17 cellular contexts compared by ENCODE assay signal in genomic region chr21:31733521-31734149, GRCh38. TPM values are rescaled to one million over a fixed set of nuclear protein-coding genes. Genes with fewer than 3 reads are reported as not detected.
DNase-seq lines count a peak whose midpoint lies in the region; ATAC-seq, FAIRE-seq and TF ChIP-seq lines count a peak whose summit lies in the region.
"Had no signal": no experiment of that assay in that cellular context is flagged by ENCODE, and none has a peak within 500 bp of the region (broad histone marks: within the 10 kb centered on the region; RNA-seq: fewer than 3 reads in every experiment).

No MANE protein-coding gene starts in this region.

- H3K4me3 ChIP-seq in HepG2 (replicated peaks in 1 of 3; ENCODE audit: insufficient read depth in 1 of 3, low read depth in 2 of 3, low read length in 3 of 3) (no peak overlapping the region), right lobe of liver (no peak overlapping the region), keratinocyte (ENCODE audit: control insufficient read depth in 2 of 3, extremely low read depth in 1 of 3, insufficient read depth in 2 of 3, low read depth in 1 of 3, low read length in 3 of 3) (no peak overlapping the region)
- H3K4me3 ChIP-seq: body of pancreas had no signal

- no TSS peak for BruUV-seq in HepG2 (replicated peaks; lab: Mats Ljungman, UMichigan)

- H3K36me3 ChIP-seq in HepG2 (replicated peaks in 1 of 2; ENCODE audit: control insufficient read depth in 1 of 2, insufficient read depth in 2 of 2, low read length in 2 of 2) (no peaks in the 10 kb centered on the region; a peak in 1 of 5 replicates), right lobe of liver (no peaks in the 10 kb centered on the region), keratinocyte (ENCODE audit: control insufficient read depth in 2 of 2, extremely low read depth in 1 of 2, insufficient read depth in 2 of 2, low read length in 2 of 2) (no peaks in the 10 kb centered on the region)
- H3K36me3 ChIP-seq: upper lobe of left lung had no signal

- POLR2A ChIA-PET in HepG2 (lab: Yijun Ruan, JAX) = interaction anchor here (0.8 kb wide), 1 partner anchor 166 kb away, joined by 3 read pairs; no protein-coding TSS in a partner anchor

- no peaks in the 10 kb centered on the region for H3K9me3 ChIP-seq in HepG2 (ENCODE audit: low read length)
- H3K9me3 ChIP-seq in right lobe of liver = no peaks in the 10 kb centered on the region
- no peaks in the 10 kb centered on the region for H3K9me3 ChIP-seq in keratinocyte (ENCODE audit: control insufficient read depth, low read depth, low read length)
- H3K9me3 ChIP-seq: body of pancreas, upper lobe of left lung had no signal

- WGBS in HepG2 (ENCODE audit: low lambda C conversion rate) = 61% methylated on average over 7 of the region's 7 CpGs
- 77% methylated on average over 6 of the region's 7 CpGs for WGBS in right lobe of liver (ENCODE audit: insufficient coverage, low coverage, low lambda C conversion rate, missing lambda C conversion rate)

- TF ChIP-seq CTCF in HepG2 (CRISPR knock-in tag; IDR thresholded peaks at IDR 0.05) = no peak
- TF ChIP-seq CTCF in right lobe of liver (IDR thresholded peaks at IDR 0.05) = no peak
- no peak for TF ChIP-seq CTCF in keratinocyte (optimal IDR thresholded peaks at IDR 0.05 in 1 of 3, IDR thresholded peaks at IDR 0.05 in 1 of 3, conservative IDR thresholded peaks at IDR 0.05 in 1 of 3; ENCODE audit: extremely low read depth in 1 of 3, insufficient read depth in 2 of 3, low read length in 3 of 3)

- H3K27ac ChIP-seq in HepG2 (ENCODE audit: extremely low read length, insufficient read depth, low read length) (no peak overlapping the region), right lobe of liver (no peak overlapping the region), keratinocyte (ENCODE audit: control insufficient read depth, insufficient read depth, low read length) (no peak overlapping the region)

- H3K9me1 ChIP-seq in keratinocyte (ENCODE audit: control insufficient read depth, extremely low read depth, insufficient read depth, low read length) = peaks cover 2% of the 10 kb centered on the region

- TF ChIP-seq RAD21 in HepG2 (CRISPR knock-in tag; IDR thresholded peaks at IDR 0.05) = no peak

- CTCF ChIA-PET in HepG2 (lab: Yijun Ruan, JAX; ENCODE audit: low intra/inter-chr PET ratio, low total read pairs) = no interaction called here

- H3K4me1 ChIP-seq in HepG2 (ENCODE audit: insufficient read depth, low read length) (peaks cover 29% of the 10 kb centered on the region), right lobe of liver (peaks cover 0 to 31% (median 9%) of the 10 kb centered on the region in 4 donors), keratinocyte (ENCODE audit: control insufficient read depth, extremely low read depth, insufficient read depth, low read length) (peaks cover 26% of the 10 kb centered on the region)

- in situ Hi-C loops in HepG2 (cut with HindIII; ENCODE audit: extremely low pct_ligation_motif_present, low pct_unique_long_range_greater_than_20kb) = no loop called here

- H3K27me3 ChIP-seq in HepG2 (ENCODE audit: control insufficient read depth in 1 of 2, insufficient read depth in 2 of 2, low read length in 2 of 2) = no peaks in the 10 kb centered on the region; a peak in 1 of 5 replicates
- H3K27me3 ChIP-seq in right lobe of liver = no peaks in the 10 kb centered on the region
- no peaks in the 10 kb centered on the region for H3K27me3 ChIP-seq in keratinocyte (ENCODE audit: control insufficient read depth, extremely low read depth, insufficient read depth, low read length)
- H3K27me3 ChIP-seq: body of pancreas, upper lobe of left lung had no signal

- FAIRE-seq in HepG2 (lab: Jason Lieb, UNC) = no peak
- FAIRE-seq in keratinocyte (lab: Jason Lieb, UNC) = peak; percentile 13
- FAIRE-seq: endothelial cell of umbilical vein, kidney had no signal

- no peaks in the 10 kb centered on the region for H3K27me3 Mint-ChIP-seq in stimulated activated naive B cell treated with anti-CD40 and anti-IgM and Interleukin-4, amounts not matched to agents 10 μg/mL and 1 μg/mL and 100 μg/mL, for 72 hours
- no peaks in the 10 kb centered on the region for H3K27me3 Mint-ChIP-seq in natural killer cell treated with Interleukin-12 subunit alpha and Interleukin-12 subunit beta and Interleukin-15 and Interleukin-18, amount 100 ng/mL, for 72 hours
- H3K27me3 Mint-ChIP-seq: activated T-cell treated with anti-CD3 and anti-CD28 coated beads, Interleukin-2, amount 50 U/mL, for 24 hours had no signal

- intact Hi-C loops in HepG2 (cut with micrococcal nuclease; ENCODE audit: unreplicated experiment) (loop anchor here (5.0 kb wide), 1 partner anchor 66 kb away; no protein-coding TSS in a partner anchor), right lobe of liver (cut with DNase I) (no loop called here)

- TF ChIP-seq POLR2A in HepG2 (IDR thresholded peaks at IDR 0.05; ENCODE audit: insufficient read depth in 1 of 2, low read depth in 2 of 2, low read length in 2 of 2) (no peak), right lobe of liver (IDR thresholded peaks at IDR 0.05) (no peak)

- TF ChIP-seq EP300 in HepG2 (IDR thresholded peaks at IDR 0.05; ENCODE audit: low read depth in 2 of 2, low read length in 2 of 2) = no peak
- no peak for TF ChIP-seq EP300 in HepG2 (CRISPR knock-in tag; IDR thresholded peaks at IDR 0.05; ENCODE audit: borderline replicate concordance)

- peaks cover 0 to 20% of the 10 kb centered on the region in 2 donors for H3K4me1 Mint-ChIP-seq in stimulated activated naive B cell treated with anti-CD40 and anti-IgM and Interleukin-4, amounts not matched to agents 10 μg/mL and 1 μg/mL and 100 μg/mL, for 72 hours
- peaks cover 5 to 9% of the 10 kb centered on the region in 2 donors for H3K4me1 Mint-ChIP-seq in natural killer cell treated with Interleukin-12 subunit alpha and Interleukin-12 subunit beta and Interleukin-15 and Interleukin-18, amount 100 ng/mL, for 72 hours (ENCODE audit: low read depth in 2 of 2)

- H3K9ac ChIP-seq in HepG2 (ENCODE audit: insufficient read depth, low read depth, low read length) (no peak overlapping the region), keratinocyte (ENCODE audit: control insufficient read depth, extremely low read depth, insufficient read depth, low read length) (no peak overlapping the region)
- H3K9ac ChIP-seq: parathyroid adenoma had no signal

- H3K9me3 Mint-ChIP-seq in stimulated activated naive B cell treated with anti-CD40 and anti-IgM and Interleukin-4, amounts not matched to agents 10 μg/mL and 1 μg/mL and 100 μg/mL, for 72 hours = no peaks in the 10 kb centered on the region
- no peaks in the 10 kb centered on the region for H3K9me3 Mint-ChIP-seq in natural killer cell treated with Interleukin-12 subunit alpha and Interleukin-12 subunit beta and Interleukin-15 and Interleukin-18, amount 100 ng/mL, for 72 hours
- H3K9me3 Mint-ChIP-seq: activated T-cell treated with anti-CD3 and anti-CD28 coated beads, Interleukin-2, amount 50 U/mL, for 24 hours; CD8-positive, alpha-beta memory T cell had no signal

- no peak overlapping the region for H3K4me3 Mint-ChIP-seq in stimulated activated naive B cell treated with anti-CD40 and anti-IgM and Interleukin-4, amounts not matched to agents 10 μg/mL and 1 μg/mL and 100 μg/mL, for 72 hours
- H3K4me3 Mint-ChIP-seq in natural killer cell treated with Interleukin-12 subunit alpha and Interleukin-12 subunit beta and Interleukin-15 and Interleukin-18, amount 100 ng/mL, for 72 hours = no peak overlapping the region
- H3K4me3 Mint-ChIP-seq: activated T-cell treated with anti-CD3 and anti-CD28 coated beads, Interleukin-2, amount 50 U/mL, for 24 hours; CD8-positive, alpha-beta memory T cell had no signal

- peak overlapping the region; percentile 99 for H3K4me2 ChIP-seq in HepG2 (ENCODE audit: low read depth, low read length)
- H3K4me2 ChIP-seq in keratinocyte (ENCODE audit: control insufficient read depth, extremely low read depth, insufficient read depth, low read depth, low read length) = no peak overlapping the region

- dilution Hi-C loops in keratinocyte (cut with MboI; ENCODE audit: extremely low pct_ligation_motif_present, low sequenced_read_pairs) = no loop called here

- H4K20me1 ChIP-seq in HepG2 (ENCODE audit: insufficient read depth, low read length) = peaks cover 23% of the 10 kb centered on the region
- peaks cover 19% of the 10 kb centered on the region for H4K20me1 ChIP-seq in keratinocyte (ENCODE audit: control insufficient read depth, extremely low read depth, insufficient read depth, low read length)

- H2AFZ ChIP-seq in HepG2 (ENCODE audit: low read length) (no peak overlapping the region), keratinocyte (ENCODE audit: control insufficient read depth, low read length) (no peak overlapping the region)

- ATAC-seq in HepG2 (no peak), right lobe of liver (no peak), GM19463 (IDR thresholded peaks at IDR 0.05; ENCODE audit: unreplicated experiment) (no peak)
- no peak for ATAC-seq in stimulated activated naive B cell treated with anti-CD40 and anti-IgM and Interleukin-4, amounts not matched to agents 10 μg/mL and 1 μg/mL and 100 μg/mL, for 72 hours (replicated peaks)
- ATAC-seq in natural killer cell treated with Interleukin-12 subunit alpha and Interleukin-12 subunit beta and Interleukin-15 and Interleukin-18, amount 100 ng/mL, for 72 hours = no peak
- ATAC-seq: body of pancreas had no signal

- H3K79me2 ChIP-seq in HepG2 (ENCODE audit: insufficient read depth, low read length) (peaks cover 33% of the 10 kb centered on the region), keratinocyte (ENCODE audit: control insufficient read depth, insufficient read depth, low read length) (peaks cover 32% of the 10 kb centered on the region)

- H3K27ac Mint-ChIP-seq in stimulated activated naive B cell treated with anti-CD40 and anti-IgM and Interleukin-4, amounts not matched to agents 10 μg/mL and 1 μg/mL and 100 μg/mL, for 72 hours = no peak overlapping the region
- no peak overlapping the region for H3K27ac Mint-ChIP-seq in natural killer cell treated with Interleukin-12 subunit alpha and Interleukin-12 subunit beta and Interleukin-15 and Interleukin-18, amount 100 ng/mL, for 72 hours
- H3K27ac Mint-ChIP-seq: activated T-cell treated with anti-CD3 and anti-CD28 coated beads, Interleukin-2, amount 50 U/mL, for 24 hours; CD8-positive, alpha-beta memory T cell had no signal

- H3K36me3 Mint-ChIP-seq in stimulated activated naive B cell treated with anti-CD40 and anti-IgM and Interleukin-4, amounts not matched to agents 10 μg/mL and 1 μg/mL and 100 μg/mL, for 72 hours = no peaks in the 10 kb centered on the region
- H3K36me3 Mint-ChIP-seq in natural killer cell treated with Interleukin-12 subunit alpha and Interleukin-12 subunit beta and Interleukin-15 and Interleukin-18, amount 100 ng/mL, for 72 hours = no peaks in the 10 kb centered on the region

- DNase-seq in HepG2 (ENCODE audit: low spot score) = no peak
- DNase-seq in right lobe of liver = no peak
- no peak for DNase-seq in keratinocyte (ENCODE audit: low read depth, low spot score)
- no peak for DNase-seq in stimulated activated naive B cell treated with anti-CD40 and anti-IgM and Interleukin-4, amounts not matched to agents 10 μg/mL and 1 μg/mL and 100 μg/mL, for 72 hours
- no peak for DNase-seq in natural killer cell treated with Interleukin-12 subunit alpha and Interleukin-12 subunit beta and Interleukin-15 and Interleukin-18, amount 100 ng/mL, for 72 hours (ENCODE audit: low spot score)
- DNase-seq in MV-4-11 (lab: John Stamatoyannopoulos, UW) = no peak
- DNase-seq: KG1, kidney, NCI-H526 treated with DMSO at 0.1 percent for 48 hours, upper lobe of left lung had no signal

RNA-seq across cellular contexts. Expression of gene SCAF4, which starts 1.7 kb away (rescaled TPM):
- 7.8 and 9.1 TPM in 2 replicates for total RNA-seq in HepG2 (2016; rRNA removed; fragmentation: Illumina TruSeq; extraction: Trizol)
- total RNA-seq in HepG2 (2016; cell fraction: cytosol; rRNA removed; fragmentation: Illumina TruSeq; extraction: Trizol; ENCODE audit: low read depth) = 11.3 and 15.0 TPM in 2 replicates
- total RNA-seq in HepG2 (2016; cell fraction: insoluble cytoplasmic fraction; rRNA removed; fragmentation: Illumina TruSeq; extraction: Trizol) = 6.5 and 9.5 TPM in 2 replicates
- total RNA-seq in HepG2 (2016; cell fraction: membrane; rRNA removed; fragmentation: Illumina TruSeq; extraction: Trizol) = 5.5 and 5.8 TPM in 2 replicates
- 31.8 and 33.5 TPM in 2 replicates for total RNA-seq in HepG2 (2016; cell fraction: nucleus; rRNA removed; fragmentation: Illumina TruSeq; extraction: Trizol)
- polyA plus RNA-seq in HepG2 (2011; rRNA removed) = 11.1 and 11.5 TPM in 2 replicates
- 3.4 and 4.2 TPM in 2 replicates for polyA plus RNA-seq in HepG2 (2011; cell fraction: cytosol; rRNA removed)
- 41.8 and 44.1 TPM in 2 replicates for polyA plus RNA-seq in HepG2 (2011; cell fraction: nucleus; rRNA removed)
- polyA plus RNA-seq in HepG2 (2012) = 22.5 and 23.1 TPM in 2 replicates
- 0.96 and 1.1 TPM in 2 replicates for polyA plus RNA-seq in HepG2 (2016; cell fraction: cytosol; fragmentation: Illumina TruSeq; extraction: Trizol; ENCODE audit: low read depth)
- 16.6 and 22.3 TPM in 2 replicates for polyA plus RNA-seq in HepG2 (2016; cell fraction: insoluble cytoplasmic fraction; fragmentation: Illumina TruSeq; extraction: Trizol; ENCODE audit: low read depth)
- 2.3 and 2.9 TPM in 2 replicates for polyA plus RNA-seq in HepG2 (2016; cell fraction: membrane; fragmentation: Illumina TruSeq; extraction: Trizol; ENCODE audit: low read depth)
- polyA plus RNA-seq in HepG2 (2016; cell fraction: nucleus; fragmentation: Illumina TruSeq; extraction: Trizol; ENCODE audit: insufficient read depth, low read depth) = 55.4 and 57.4 TPM in 2 replicates
- 15.5 and 17.2 TPM in 2 replicates for polyA minus RNA-seq in HepG2 (2011; rRNA and poly(A)+ RNA removed; ENCODE audit: low replicate concordance)
- 8.9 and 9.3 TPM in 2 replicates for polyA minus RNA-seq in HepG2 (2011; cell fraction: cytosol; rRNA and poly(A)+ RNA removed)
- polyA minus RNA-seq in HepG2 (2011; cell fraction: nucleus; rRNA and poly(A)+ RNA removed) = 113 and 114 TPM in 2 replicates
- 10 to 100 TPM; 10.1 to 18.5 (median 13.7) TPM for total RNA-seq in right lobe of liver
- polyA plus RNA-seq in PFSK-1 (2012; ENCODE audit: insufficient read length, low read depth) = 33.2 TPM
- polyA plus RNA-seq in keratinocyte = 3.7 to 9.9 TPM (median 7.5 TPM) in 3 replicates
- polyA plus RNA-seq in keratinocyte (2011; ENCODE audit: low read depth) = 11.9 TPM
- polyA plus RNA-seq in keratinocyte (2011; cell fraction: cytosol; rRNA removed) = 7.1 and 7.7 TPM in 2 replicates
- 31.8 and 33.1 TPM in 2 replicates for polyA plus RNA-seq in keratinocyte (2011; cell fraction: nucleus; rRNA removed)
- polyA plus RNA-seq in keratinocyte (2012; ENCODE audit: low replicate concordance) = 14.3 and 15.6 TPM in 2 replicates
- polyA minus RNA-seq in keratinocyte = 8.6 to 24.9 TPM (median 16.1 TPM) in 3 replicates
- polyA minus RNA-seq in keratinocyte (2011; cell fraction: cytosol; rRNA and poly(A)+ RNA removed) = 5.9 TPM
- 18.4 and 30.9 TPM in 2 replicates for polyA minus RNA-seq in keratinocyte (2011; cell fraction: nucleus; rRNA and poly(A)+ RNA removed)
- 10 to 100 TPM; 56.5 to 66.9 TPM for total RNA-seq in natural killer cell treated with Interleukin-12 subunit alpha and Interleukin-12 subunit beta and Interleukin-15 and Interleukin-18, amount 100 ng/mL, for 72 hours
